ENCODE assay signal across 17 cellular contexts in genomic region chr5:149830579-149830978, GRCh38.
DNase-seq lines count a peak whose midpoint lies in the region; ATAC-seq, FAIRE-seq and TF ChIP-seq lines count a peak whose summit lies in the region.
"Had no signal": no experiment of that assay in that cellular context is flagged by ENCODE, and none has a peak within 500 bp of the region (broad histone marks: within the 10 kb centered on the region; RNA-seq: fewer than 3 reads in every experiment).

No MANE protein-coding gene starts in this region.

- H3K27ac ChIP-seq in BLaER1 = no peak overlapping the region
- peak overlapping the region; percentile 57 for H3K27ac ChIP-seq in GM12878 (ENCODE audit: control insufficient read depth, insufficient read depth)
- H3K27ac ChIP-seq in sigmoid colon = peak overlapping the region in 3 of 4 donors; percentile 34 to 95 (median 41)
- H3K27ac ChIP-seq: GM23248, HL-60 had no signal

- intact Hi-C loops in Right ventricle myocardium inferior (cut with DNase I) (no loop called here), left ventricle myocardium superior (cut with micrococcal nuclease) (loop anchor here (10.0 kb wide), 1 partner anchor 154 kb away; no protein-coding TSS in a partner anchor), GM12878 (cut with micrococcal nuclease; ENCODE audit: unreplicated experiment) (no loop called here), sigmoid colon (cut with DNase I) (loop anchor here (2.0 kb wide), 1 partner anchor 128 kb away; no protein-coding TSS in a partner anchor), head of caudate nucleus (cut with DNase I) (loop anchor here (10.0 kb wide), 2 partner anchors 134 to 384 kb away; partner anchors contain the start of gene SLC26A2)

- no peak overlapping the region for H2AFZ ChIP-seq in GM12878 (ENCODE audit: control insufficient read depth, low read depth, low read length)
- H2AFZ ChIP-seq: GM23248 had no signal

- no peaks in the 10 kb centered on the region for H3K9me3 ChIP-seq in BLaER1
- H3K9me3 ChIP-seq in GM12878 (replicated peaks; ENCODE audit: control insufficient read depth, insufficient read depth, low read length) = no peaks in the 10 kb centered on the region
- no peaks in the 10 kb centered on the region for H3K9me3 ChIP-seq in sigmoid colon
- H3K9me3 ChIP-seq: HAP-1 had no signal

- H3K4me2 ChIP-seq in BLaER1 (no peak overlapping the region), GM12878 (ENCODE audit: control insufficient read depth, insufficient read depth) (no peak overlapping the region)

- no peak for TF ChIP-seq CTCF in GM12878 (IDR thresholded peaks at IDR 0.05 in 2 of 3, conservative IDR thresholded peaks at IDR 0.05 in 1 of 3; ENCODE audit: control insufficient read depth in 2 of 3, extremely low read depth in 1 of 3, insufficient read depth in 1 of 3, low read depth in 3 of 3, low read length in 3 of 3)
- no peak for TF ChIP-seq CTCF in sigmoid colon (IDR thresholded peaks at IDR 0.05)

- peak; percentile 45 for DNase-seq in Right ventricle myocardium inferior (ENCODE audit: missing footprints)
- DNase-seq in left ventricle myocardium superior = no peak
- DNase-seq in GM12878 (ENCODE audit: low read depth, low spot score) = no peak
- no peak for DNase-seq in sigmoid colon
- no peak for DNase-seq in SIG-M5 (lab: John Stamatoyannopoulos, UW)
- no peak for DNase-seq in head of caudate nucleus
- DNase-seq: C1 segment of cervical spinal cord; CD8-positive, alpha-beta memory T cell; COR-L47; DMS 273 treated with DMSO at 0.1 percent for 48 hours; GM23248 had no signal

- no peaks in the 10 kb centered on the region; the same call in 1 of the 2 replicates for H3K79me2 ChIP-seq in GM12878 (ENCODE audit: control insufficient read depth, insufficient read depth, low read length)

- peaks cover 4% of the 10 kb centered on the region; the same call in 1 of the 2 replicates for H3K4me1 ChIP-seq in BLaER1
- peaks cover 8% of the 10 kb centered on the region for H3K4me1 ChIP-seq in GM12878 (ENCODE audit: control insufficient read depth, insufficient read depth, low read length)
- H3K4me1 ChIP-seq in sigmoid colon = peaks cover 0 to 49% (median 34%) of the 10 kb centered on the region in 4 donors
- H3K4me1 ChIP-seq: HAP-1 had no signal

- in situ Hi-C loops in GM12878 (cut with MboI) = no loop called here

- BruUV-seq in GM12878 (replicated peaks; lab: Mats Ljungman, UMichigan) = no TSS peak

- POLR2A ChIA-PET in GM12878 (lab: Charles Lee) = interaction anchor here (1.0 to 6.6 kb wide), 10 partner anchors 16 to 163 kb away, joined by 3 to 70 read pairs (median 6); partner anchors contain the start of genes PPARGC1B and SLC26A2

- H3K4me3 ChIP-seq in BLaER1 (no peak overlapping the region), GM12878 (no peak overlapping the region), sigmoid colon (no peak overlapping the region)
- H3K4me3 ChIP-seq: GM23248, HAP-1 had no signal

- WGBS in GM12878 (ENCODE audit: insufficient coverage, insufficient replicate concordance, low lambda C conversion rate, missing lambda C conversion rate) = 90% methylated on average over 5 of the region's 5 CpGs
- WGBS in sigmoid colon, 2 donors = 92 to 95% methylated on average over 5 of the region's 5 CpGs

- H4K20me1 ChIP-seq in BLaER1 = peaks cover 5% of the 10 kb centered on the region; the same call in 1 of the 2 replicates
- H4K20me1 ChIP-seq in GM12878 (ENCODE audit: control insufficient read depth, insufficient read depth) = no peaks in the 10 kb centered on the region

- CTCF ChIA-PET in GM12878 (lab: Yijun Ruan, JAX) = interaction anchor here (0.7 to 15.7 kb wide), 25 partner anchors 8 to 214 kb away, joined by 3 to 462 read pairs (median 10); partner anchors contain the start of gene PPARGC1B

- no peak for FAIRE-seq in GM12878 (lab: Jason Lieb, UNC)
- FAIRE-seq: G401.6, GM19239 had no signal

- no peaks in the 10 kb centered on the region for H3K27me3 ChIP-seq in BLaER1
- H3K27me3 ChIP-seq in GM12878 (replicated peaks in 1 of 2; ENCODE audit: control insufficient read depth in 2 of 2, insufficient read depth in 2 of 2, low read length in 1 of 2) = no peaks in the 10 kb centered on the region
- H3K27me3 ChIP-seq in sigmoid colon = no peaks in the 10 kb centered on the region

- no peak for TF ChIP-seq RAD21 in GM12878 (IDR thresholded peaks at IDR 0.05; ENCODE audit: insufficient read depth, low read depth, low read length)

- TF ChIP-seq EP300 in GM12878 (IDR thresholded peaks at IDR 0.05; ENCODE audit: borderline replicate concordance in 1 of 2, control insufficient read depth in 1 of 2, low read depth in 2 of 2, low read length in 2 of 2) (no peak), sigmoid colon (IDR thresholded peaks at IDR 0.05) (no peak)

- RAD21 ChIA-PET in GM12878 (lab: Charles Lee; ENCODE audit: unreplicated experiment) = interaction anchor here (0.9 to 12.6 kb wide), 23 partner anchors 19 to 212 kb away, joined by 3 to 148 read pairs (median 11); partner anchors contain the start of genes PPARGC1B and SLC26A2

- no peak for TF ChIP-seq POLR2A in GM12878 (IDR thresholded peaks at IDR 0.05; ENCODE audit: low read depth, low read length)
- TF ChIP-seq POLR2A in sigmoid colon (IDR thresholded peaks at IDR 0.05) = no peak

- ATAC-seq in Right ventricle myocardium inferior (no peak), left ventricle myocardium superior (no peak), GM12878 (no peak), GM21737 (IDR thresholded peaks at IDR 0.05; ENCODE audit: unreplicated experiment) (no peak)

- SMC1A ChIA-PET in GM12878 (lab: Charles Lee; ENCODE audit: uncharacterized antibody, unreplicated experiment) = interaction anchor here (0.6 to 11.9 kb wide), 25 partner anchors 13 to 273 kb away, joined by 3 to 210 read pairs (median 6); partner anchors contain the start of gene SLC26A2

- H3K36me3 ChIP-seq in BLaER1 (peaks cover 82% of the 10 kb centered on the region), GM12878 (ENCODE audit: control insufficient read depth in 2 of 2, insufficient read depth in 2 of 2, low read length in 1 of 2) (peaks cover 7 to 35% of the 10 kb centered on the region in 2 experiments; a peak in 3 of 4 replicates), sigmoid colon (peaks cover 0 to 39% (median 20%) of the 10 kb centered on the region in 4 donors)

- H3K9ac ChIP-seq in BLaER1 = 0 out of 2 replicates have a peak overlapping the region, but pooled peaks have one; percentile 3
- no peak overlapping the region for H3K9ac ChIP-seq in GM12878 (ENCODE audit: control insufficient read depth, insufficient read depth, low read length)
- H3K9ac ChIP-seq: GM23248 had no signal

TF ChIP-seq in GM12878, 131 proteins besides CTCF, POLR2A, EP300 and RAD21:
- no peak for TF ChIP-seq ESRRA (IDR thresholded peaks at IDR 0.05; ENCODE audit: low read length)
- TF ChIP-seq GABPA (IDR thresholded peaks at IDR 0.05; ENCODE audit: low read depth) = no peak
- TF ChIP-seq EED (IDR thresholded peaks at IDR 0.05; ENCODE audit: low read depth) = no peak
- TF ChIP-seq ZZZ3 (IDR thresholded peaks at IDR 0.05; ENCODE audit: control insufficient read depth, insufficient read length, low read depth) = no peak
- TF ChIP-seq ATF3 (IDR thresholded peaks at IDR 0.05; ENCODE audit: borderline replicate concordance, extremely low read depth, low read depth, low read length) = no peak
- no peak for TF ChIP-seq RELB (IDR thresholded peaks at IDR 0.05; ENCODE audit: low read depth)
- no peak for TF ChIP-seq NFIC (IDR thresholded peaks at IDR 0.05; ENCODE audit: low read depth, low read length)
- TF ChIP-seq MXI1 (IDR thresholded peaks at IDR 0.05; ENCODE audit: low read depth, low read length) = no peak

Comparison
In these comparisons a context has a peak if more than half of its experiments do, and no peak if none do; other contexts are left out.
1. intact Hi-C loops: an anchor here in left ventricle myocardium superior (10.0 kb wide), sigmoid colon (2.0 kb wide) and head of caudate nucleus (10.0 kb wide); none called in Right ventricle myocardium inferior and GM12878.